In the genomic region with DNA sequence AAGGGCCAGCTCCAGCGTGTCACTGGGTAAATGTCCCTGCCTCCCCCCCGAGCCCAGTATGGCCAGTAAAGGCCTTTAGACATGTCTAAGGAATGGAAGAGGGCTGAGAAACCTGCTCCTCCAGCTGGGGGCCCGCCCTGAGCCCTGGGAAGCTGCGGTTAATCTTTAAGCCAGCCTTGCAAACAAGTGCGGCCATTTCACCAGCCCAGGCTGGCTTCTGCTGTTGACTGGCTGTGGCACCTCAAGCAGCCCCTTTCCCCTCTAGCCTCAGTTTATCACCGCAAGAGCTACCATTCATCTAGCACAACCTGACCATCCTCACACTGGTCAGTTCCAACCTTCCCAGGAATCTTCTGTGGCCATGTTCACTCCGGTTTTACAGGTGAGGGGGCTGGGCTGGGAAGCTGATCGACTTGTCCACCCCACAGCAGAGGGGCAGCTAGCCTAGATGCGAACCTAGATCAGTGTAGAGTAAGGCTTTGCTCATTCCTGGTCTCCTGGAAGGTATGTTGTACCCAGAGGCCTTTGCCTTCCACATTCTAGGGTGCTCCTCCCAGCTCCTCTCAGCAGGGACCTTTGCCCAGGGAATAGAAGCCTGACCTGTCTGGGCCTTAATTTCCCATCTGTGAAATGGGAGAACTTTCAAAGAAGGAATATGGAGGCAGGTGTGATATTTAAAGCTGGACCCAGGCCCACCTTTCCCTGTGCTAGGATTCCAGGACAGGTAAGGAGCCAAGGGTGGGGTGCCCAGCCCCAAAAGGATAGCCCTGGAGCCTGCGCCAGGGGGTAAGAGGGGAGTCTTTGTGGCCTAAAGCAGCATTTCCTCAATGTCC, we compare ENCODE assay signal across 8 cellular contexts. TPM values are rescaled to one million over a fixed set of nuclear protein-coding genes. Genes with fewer than 3 reads are reported as not detected.
DNase-seq lines count a peak whose midpoint lies in the region; ATAC-seq and TF ChIP-seq lines count a peak whose summit lies in the region.

No MANE protein-coding gene starts in this region.

- H3K79me2 ChIP-seq in osteoblast (ENCODE audit: insufficient read depth, low read length): peaks cover 32% of the 10 kb centered on the region

- peaks cover 58% of the 10 kb centered on the region for H3K36me3 Mint-ChIP-seq in Calu3 (ENCODE audit: insufficient read depth, unreplicated experiment)
- H3K36me3 Mint-ChIP-seq in endothelial cell (ENCODE audit: low read depth, unreplicated experiment): peaks cover 8% of the 10 kb centered on the region

- TSS peak; percentile 51 for BruUV-seq in Calu3 (replicated peaks; lab: Mats Ljungman, UMichigan)

- intact Hi-C loops in Calu3 (cut with micrococcal nuclease; ENCODE audit: unreplicated experiment): loop anchor here (2.0 kb wide), 2 partner anchors 34 to 54 kb away; no protein-coding TSS in a partner anchor

- TF ChIP-seq CTCF in Calu3 (IDR thresholded peaks at IDR 0.05; ENCODE audit: unreplicated experiment) (no peak), LNCaP clone FGC (IDR thresholded peaks at IDR 0.05; ENCODE audit: control insufficient read depth, extremely low read depth, insufficient read depth) (no peak), endothelial cell (IDR thresholded peaks at IDR 0.05; ENCODE audit: unreplicated experiment) (no peak), osteoblast (IDR thresholded peaks at IDR 0.05; ENCODE audit: extremely low read depth, low read depth, low read length) (no peak)

- peak; percentile 97 for DNase-seq in Calu3
- no peak for DNase-seq in LNCaP clone FGC (ENCODE audit: low read depth)
- DNase-seq in endothelial cell (ENCODE audit: low spot score): no peak
- DNase-seq in osteoblast (ENCODE audit: insufficient read length, low spot score, missing footprints): peak; percentile 83
- no peak for DNase-seq in activated CD4-positive, CD25-positive, alpha-beta regulatory T cell treated with anti-CD3 and anti-CD28 coated beads, Interleukin-2, amount 50 U/mL, for 72 hours
- no peak for DNase-seq in inferior parietal cortex (ENCODE audit: extremely low spot score)

- peaks cover 11% of the 10 kb centered on the region for H3K4me1 ChIP-seq in osteoblast (ENCODE audit: insufficient read depth, low read length)

- H3K4me3 ChIP-seq in LNCaP clone FGC (ENCODE audit: low read depth, low read length) (peak overlapping the region; percentile 63), osteoblast (ENCODE audit: insufficient read depth, low read length) (no peak overlapping the region)

- H3K27me3 Mint-ChIP-seq in Calu3 (ENCODE audit: unreplicated experiment) (no peaks in the 10 kb centered on the region), endothelial cell (ENCODE audit: unreplicated experiment) (peaks cover 16% of the 10 kb centered on the region)

- CTCF ChIA-PET in Calu3 (lab: Charles Lee): interaction anchor here (0.6 to 1.3 kb wide), 13 partner anchors 9 to 190 kb away, joined by 3 to 6 read pairs (median 4); a partner anchor contains a TSS

- H3K4me3 Mint-ChIP-seq in Calu3 (ENCODE audit: low read depth, unreplicated experiment) (peak overlapping the region; percentile 82), endothelial cell (ENCODE audit: unreplicated experiment) (peak overlapping the region; percentile 90)

- no peaks in the 10 kb centered on the region for H3K9me3 Mint-ChIP-seq in Calu3 (ENCODE audit: low read depth, unreplicated experiment)
- no peaks in the 10 kb centered on the region for H3K9me3 Mint-ChIP-seq in endothelial cell (ENCODE audit: unreplicated experiment)

- peak overlapping the region; percentile 17 for H3K27ac ChIP-seq in osteoblast (ENCODE audit: low read depth, low read length)

- H3K4me1 Mint-ChIP-seq in Calu3 (ENCODE audit: low read depth, unreplicated experiment): peaks cover 68% of the 10 kb centered on the region
- peaks cover 36% of the 10 kb centered on the region for H3K4me1 Mint-ChIP-seq in endothelial cell (ENCODE audit: unreplicated experiment)

- peak overlapping the region; percentile 80 for H3K4me2 ChIP-seq in osteoblast (ENCODE audit: insufficient read depth, low read length)

- no peaks in the 10 kb centered on the region for H3K9me3 ChIP-seq in osteoblast (ENCODE audit: low read depth, low read length)

- H3K36me3 ChIP-seq in osteoblast (ENCODE audit: insufficient read depth, low read length): no peaks in the 10 kb centered on the region

- ATAC-seq in GM21447 (IDR thresholded peaks at IDR 0.05; ENCODE audit: unreplicated experiment) (no peak), GM21526 (IDR thresholded peaks at IDR 0.05; ENCODE audit: low FRiP score, unreplicated experiment) (no peak)

- peaks cover 26% of the 10 kb centered on the region for H4K20me1 ChIP-seq in osteoblast (ENCODE audit: insufficient read depth, low read length)

- no peaks in the 10 kb centered on the region for H3K27me3 ChIP-seq in osteoblast (ENCODE audit: insufficient read depth, low read length)

- H3K27ac Mint-ChIP-seq in Calu3 (ENCODE audit: unreplicated experiment) (peak overlapping the region; percentile 94), endothelial cell (ENCODE audit: unreplicated experiment) (peak overlapping the region; percentile 36)

- H2AFZ ChIP-seq in osteoblast (ENCODE audit: low read length): no peak overlapping the region

RNA-seq across cellular contexts. Expression of a gene that starts 1.2 kb away (rescaled TPM):
- total RNA-seq in Calu3 (2022) (185 and 203 TPM in 2 replicates), endothelial cell (ENCODE audit: unreplicated experiment) (60.8 TPM), osteoblast (22.1 and 22.4 TPM in 2 replicates)

RNA-seq across cellular contexts. Expression of a gene that starts 55.3 kb away (rescaled TPM):
- total RNA-seq in Calu3 (2022): 77.0 and 77.2 TPM in 2 replicates
- total RNA-seq in endothelial cell (ENCODE audit: unreplicated experiment): 35.6 TPM
- 14.1 and 17.7 TPM in 2 replicates for total RNA-seq in osteoblast

Comparison
In these comparisons a context has a peak if more than half of its experiments do, and no peak if none do; other contexts are left out.
1. DNase-seq: peak in Calu3 (single experiment) and osteoblast (single experiment); none in LNCaP clone FGC (single experiment), endothelial cell (single experiment), activated CD4-positive, CD25-positive, alpha-beta regulatory T cell treated with anti-CD3 and anti-CD28 coated beads, Interleukin-2, amount 50 U/mL, for 72 hours (single experiment) and inferior parietal cortex (single experiment).